Comparison of ENCODE assay signal across 8 cellular contexts in genomic region chr4:163332526-163333405, GRCh38. TPM values are rescaled to one million over a fixed set of nuclear protein-coding genes. Genes with fewer than 3 reads are reported as not detected.
DNase-seq lines count a peak whose midpoint lies in the region; ATAC-seq and TF ChIP-seq lines count a peak whose summit lies in the region.

Gene NPY1R, minus strand, starts transcription at chr4:163332596. Its CDS starts 6,042 bp downstream, at chr4:163326554.

- H3K27ac ChIP-seq in neural progenitor cell (no peak within 1 kb of the TSS), uterus (peak within 1 kb of the TSS; percentile 42 to 55)

- TF ChIP-seq CTCF in CD14-positive monocyte (IDR thresholded peaks at IDR 0.05) (peak; percentile 34), neural progenitor cell (IDR thresholded peaks at IDR 0.05) (peak; percentile 81), uterus (IDR thresholded peaks at IDR 0.05) (peak; percentile 38 to 58 (median 50))

- H3K4me3 Mint-ChIP-seq in CD14-positive monocyte (peak within 1 kb of the TSS; percentile 63 to 85), neural progenitor cell (peak within 1 kb of the TSS; percentile 94)
- H3K4me3 Mint-ChIP-seq in activated naive CD4-positive, alpha-beta T cell treated with anti-CD3 and anti-CD28 coated beads, Interleukin-2, amount 10 ng/mL, durations not matched to agents 7 days and 5 days = peak within 1 kb of the TSS; percentile 55

- no peaks in the 10 kb centered on the region for H3K36me3 Mint-ChIP-seq in CD14-positive monocyte
- no peaks in the 10 kb centered on the region for H3K36me3 Mint-ChIP-seq in activated naive CD4-positive, alpha-beta T cell treated with anti-CD3 and anti-CD28 coated beads, Interleukin-2, amount 10 ng/mL, durations not matched to agents 7 days and 5 days
- H3K36me3 Mint-ChIP-seq in neural progenitor cell = no peaks in the 10 kb centered on the region

- DNase-seq in CD14-positive monocyte (ENCODE audit: low spot score) (no peak), GM19238 (ENCODE audit: insufficient read length, low spot score) (peak; percentile 43), NCI-H82 (lab: John Stamatoyannopoulos, UW) (peak; percentile 82), germinal center (ENCODE audit: low spot score) (peak; percentile 14), neural progenitor cell (ENCODE audit: low spot score) (peak; percentile 90), uterus (peak; percentile 55 to 59)
- DNase-seq in activated naive CD4-positive, alpha-beta T cell treated with anti-CD3 and anti-CD28 coated beads, Interleukin-2, amount 10 ng/mL, durations not matched to agents 7 days and 5 days = peak; percentile 60

- H3K79me2 ChIP-seq in neural progenitor cell (ENCODE audit: low read depth) = no peaks in the 10 kb centered on the region

- peak within 1 kb of the TSS; percentile 62 for H3K4me3 ChIP-seq in neural progenitor cell
- peak within 1 kb of the TSS; percentile 36 to 43 for H3K4me3 ChIP-seq in uterus

- H3K9me3 Mint-ChIP-seq in CD14-positive monocyte = peaks cover 0 to 14% (median 7%) of the 10 kb centered on the region in 7 donors
- no peaks in the 10 kb centered on the region for H3K9me3 Mint-ChIP-seq in activated naive CD4-positive, alpha-beta T cell treated with anti-CD3 and anti-CD28 coated beads, Interleukin-2, amount 10 ng/mL, durations not matched to agents 7 days and 5 days
- H3K9me3 Mint-ChIP-seq in neural progenitor cell = peaks cover 3% of the 10 kb centered on the region

- H3K4me2 ChIP-seq in neural progenitor cell = peak within 1 kb of the TSS; percentile 86

- H3K27ac Mint-ChIP-seq in CD14-positive monocyte (peak within 1 kb of the TSS in 1 of 7 donors; percentile 32), neural progenitor cell (peak within 1 kb of the TSS; percentile 48)
- H3K27ac Mint-ChIP-seq in activated naive CD4-positive, alpha-beta T cell treated with anti-CD3 and anti-CD28 coated beads, Interleukin-2, amount 10 ng/mL, durations not matched to agents 7 days and 5 days = no peak within 1 kb of the TSS

- CTCF ChIA-PET in activated naive CD4-positive, alpha-beta T cell treated with anti-CD3 and anti-CD28 coated beads, Interleukin-2, amount 10 ng/mL, durations not matched to agents 7 days and 5 days (lab: Charles Lee) = interaction anchor here (0.7 to 1.6 kb wide), 4 partner anchors 221 to 835 kb away, joined by 3 to 6 read pairs (median 5); no protein-coding TSS in a partner anchor

- H3K9ac ChIP-seq in neural progenitor cell = no peak within 1 kb of the TSS

- intact Hi-C loops in CD14-positive monocyte (cut with micrococcal nuclease) = no loop called here
- intact Hi-C loops in uterus (cut with DNase I; ENCODE audit: low total_unique reads) = no loop called here

- H4K20me1 ChIP-seq in neural progenitor cell (ENCODE audit: low read depth) = no peaks in the 10 kb centered on the region

- H3K27me3 ChIP-seq in neural progenitor cell = peaks cover 20% of the 10 kb centered on the region
- H3K27me3 ChIP-seq in uterus = no peaks in the 10 kb centered on the region

- H3K4me1 Mint-ChIP-seq in CD14-positive monocyte = peaks cover 14% of the 10 kb centered on the region
- peaks cover 11% of the 10 kb centered on the region for H3K4me1 Mint-ChIP-seq in activated naive CD4-positive, alpha-beta T cell treated with anti-CD3 and anti-CD28 coated beads, Interleukin-2, amount 10 ng/mL, durations not matched to agents 7 days and 5 days
- peaks cover 11% of the 10 kb centered on the region for H3K4me1 Mint-ChIP-seq in neural progenitor cell

- no peaks in the 10 kb centered on the region for H3K9me3 ChIP-seq in neural progenitor cell (ENCODE audit: low read depth)
- no peaks in the 10 kb centered on the region for H3K9me3 ChIP-seq in uterus

- peak within 1 kb of the TSS; percentile 90 for H2AFZ ChIP-seq in neural progenitor cell (replicated peaks)

- H3K27me3 Mint-ChIP-seq in CD14-positive monocyte (ENCODE audit: low read depth in 3 of 3) (peaks cover 54 to 62% (median 57%) of the 10 kb centered on the region in 3 donors), neural progenitor cell (ENCODE audit: insufficient read depth, low read depth) (peaks cover 24% of the 10 kb centered on the region)
- H3K27me3 Mint-ChIP-seq in activated naive CD4-positive, alpha-beta T cell treated with anti-CD3 and anti-CD28 coated beads, Interleukin-2, amount 10 ng/mL, durations not matched to agents 7 days and 5 days = peaks cover 41% of the 10 kb centered on the region

- no peaks in the 10 kb centered on the region for H3K36me3 ChIP-seq in neural progenitor cell
- H3K36me3 ChIP-seq in uterus = no peaks in the 10 kb centered on the region

- H3K4me1 ChIP-seq in neural progenitor cell = no peaks in the 10 kb centered on the region
- no peaks in the 10 kb centered on the region for H3K4me1 ChIP-seq in uterus

- peak; percentile 79 for ATAC-seq in HG03175 (IDR thresholded peaks at IDR 0.05; ENCODE audit: unreplicated experiment)

- peaks cover 6% of the 10 kb centered on the region for H3F3A ChIP-seq in neural progenitor cell (ENCODE audit: low read depth)

- no peak for TF ChIP-seq POLR2A in uterus (IDR thresholded peaks at IDR 0.05)

RNA-seq across cellular contexts. Expression of gene NPY1R, which starts in this region (rescaled TPM):
- not detected for polyA plus RNA-seq in CD14-positive monocyte
- total RNA-seq in neural progenitor cell (ENCODE audit: low replicate concordance) (4.6 and 7.9 TPM in 2 replicates), uterus (10 to 100 TPM in 2 of 4 donors, 1 to 10 TPM in 2; 5.9 to 26.8 (median 8.7) TPM)
